Comparison of ENCODE assay signal across 12 cellular contexts in the genomic region with DNA sequence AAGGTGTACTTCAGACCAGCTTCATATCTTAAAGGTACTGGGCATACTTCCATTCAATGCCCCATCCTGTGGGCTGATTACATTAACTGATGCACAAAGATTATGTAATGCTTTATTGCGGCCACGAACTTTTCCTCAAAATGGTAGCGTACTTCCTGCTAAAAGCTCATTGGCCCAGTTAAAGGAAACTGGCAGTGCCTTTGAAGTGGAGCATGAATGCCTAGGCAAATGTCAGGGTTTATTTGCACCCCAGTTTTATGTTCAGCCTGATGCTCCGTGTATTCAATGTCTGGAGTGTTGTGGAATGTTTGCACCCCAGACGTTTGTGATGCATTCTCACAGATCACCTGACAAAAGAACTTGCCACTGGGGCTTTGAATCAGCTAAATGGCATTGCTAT. TPM values are rescaled to one million over a fixed set of nuclear protein-coding genes. Genes with fewer than 3 reads are reported as not detected.
DNase-seq lines count a peak whose midpoint lies in the region; TF ChIP-seq lines count a peak whose summit lies in the region.
"Had no signal": no experiment of that assay in that cellular context is flagged by ENCODE, and none has a peak within 500 bp of the region (broad histone marks: within the 10 kb centered on the region; RNA-seq: fewer than 3 reads in every experiment).

No MANE protein-coding gene starts in this region.

- H3K27ac Mint-ChIP-seq in Calu3 (ENCODE audit: unreplicated experiment) (peak overlapping the region; percentile 99), endothelial cell (ENCODE audit: unreplicated experiment) (no peak overlapping the region), nephron progenitor cell (no peak overlapping the region)
- H3K27ac Mint-ChIP-seq: activated naive CD4-positive, alpha-beta T cell treated with anti-CD3 and anti-CD28 coated beads for 36 hours had no signal

- no peaks in the 10 kb centered on the region for H3K9me3 ChIP-seq in WERI-Rb-1 (ENCODE audit: severe bottlenecking)
- H3K9me3 ChIP-seq: Caco-2 had no signal

- DNase-seq in Calu3 (no peak), MV-4-11 (lab: John Stamatoyannopoulos, UW) (peak; percentile 35), endothelial cell (ENCODE audit: low spot score) (no peak), nephron progenitor cell (no peak), WERI-Rb-1 (no peak), midbrain (lab: John Stamatoyannopoulos, UW) (no peak), NCI-H2107 treated with DMSO at 0.1 percent for 48 hours (lab: John Stamatoyannopoulos, UW; ENCODE audit: unreplicated experiment) (no peak), NCI-H1105 (lab: John Stamatoyannopoulos, UW) (no peak)
- DNase-seq: activated naive CD4-positive, alpha-beta T cell treated with anti-CD3 and anti-CD28 coated beads for 36 hours; Caco-2; effector CD4-positive, alpha-beta T cell; NCI-H1105 treated with DMSO at 0.1 percent for 48 hours had no signal

- H3K9me3 Mint-ChIP-seq in Calu3 (ENCODE audit: low read depth, unreplicated experiment): peaks cover 2% of the 10 kb centered on the region
- no peaks in the 10 kb centered on the region for H3K9me3 Mint-ChIP-seq in endothelial cell (ENCODE audit: unreplicated experiment)
- H3K9me3 Mint-ChIP-seq in nephron progenitor cell: peaks cover 36% of the 10 kb centered on the region

- H3K4me1 Mint-ChIP-seq in Calu3 (ENCODE audit: low read depth, unreplicated experiment): peaks cover 49% of the 10 kb centered on the region
- peaks cover 36% of the 10 kb centered on the region for H3K4me1 Mint-ChIP-seq in endothelial cell (ENCODE audit: unreplicated experiment)
- peaks cover 52% of the 10 kb centered on the region for H3K4me1 Mint-ChIP-seq in nephron progenitor cell

- H3K36me3 Mint-ChIP-seq in Calu3 (ENCODE audit: insufficient read depth, unreplicated experiment): peaks cover 98% of the 10 kb centered on the region
- peaks cover 37% of the 10 kb centered on the region for H3K36me3 Mint-ChIP-seq in endothelial cell (ENCODE audit: low read depth, unreplicated experiment)
- H3K36me3 Mint-ChIP-seq in nephron progenitor cell (ENCODE audit: low read depth): peaks cover 61% of the 10 kb centered on the region

- TF ChIP-seq CTCF in Calu3 (IDR thresholded peaks at IDR 0.05; ENCODE audit: unreplicated experiment): no peak
- no peak for TF ChIP-seq CTCF in endothelial cell (IDR thresholded peaks at IDR 0.05; ENCODE audit: unreplicated experiment)
- no peak for TF ChIP-seq CTCF in nephron progenitor cell (IDR thresholded peaks at IDR 0.05)
- no peak for TF ChIP-seq CTCF in WERI-Rb-1 (IDR thresholded peaks at IDR 0.05; ENCODE audit: low read depth, low read length)

- no peaks in the 10 kb centered on the region for H3K27me3 ChIP-seq in WERI-Rb-1 (ENCODE audit: insufficient read depth, low read depth, severe bottlenecking)

- no peaks in the 10 kb centered on the region for H3K27me3 Mint-ChIP-seq in Calu3 (ENCODE audit: unreplicated experiment)
- peaks cover 14% of the 10 kb centered on the region for H3K27me3 Mint-ChIP-seq in endothelial cell (ENCODE audit: unreplicated experiment)
- H3K27me3 Mint-ChIP-seq in nephron progenitor cell (ENCODE audit: low read depth, poor library complexity): no peaks in the 10 kb centered on the region

- no peak overlapping the region for H3K4me3 ChIP-seq in WERI-Rb-1 (ENCODE audit: low read depth, low read length)

- H3K4me3 Mint-ChIP-seq in Calu3 (ENCODE audit: low read depth, unreplicated experiment): peak overlapping the region; percentile 98
- peak overlapping the region; percentile 56 for H3K4me3 Mint-ChIP-seq in endothelial cell (ENCODE audit: unreplicated experiment)
- H3K4me3 Mint-ChIP-seq in nephron progenitor cell: peak overlapping the region; percentile 67
- H3K4me3 Mint-ChIP-seq: activated naive CD4-positive, alpha-beta T cell treated with anti-CD3 and anti-CD28 coated beads for 36 hours had no signal

- intact Hi-C loops in Calu3 (cut with micrococcal nuclease; ENCODE audit: unreplicated experiment): no loop called here

- H3K27ac ChIP-seq in WERI-Rb-1: no peak overlapping the region

- BruUV-seq in Calu3 (replicated peaks; lab: Mats Ljungman, UMichigan): no TSS peak

- peaks cover 59% of the 10 kb centered on the region for H3K36me3 ChIP-seq in WERI-Rb-1

- CTCF ChIA-PET in Calu3 (lab: Charles Lee): interaction anchor here (0.6 kb wide), 1 partner anchor 51 kb away, joined by 3 read pairs; no protein-coding TSS in a partner anchor

RNA-seq across cellular contexts. Expression of gene SKIL, which starts 3.4 kb away (rescaled TPM):
- 184 and 265 TPM in 2 replicates for total RNA-seq in Calu3 (2022)
- 89.0 TPM for total RNA-seq in endothelial cell (ENCODE audit: unreplicated experiment)

RNA-seq across cellular contexts. Expression of gene CLDN11, which starts 57.8 kb away (rescaled TPM):
- total RNA-seq in Calu3 (2022) (5.1 and 8.7 TPM in 2 replicates), endothelial cell (ENCODE audit: unreplicated experiment) (1.8 TPM)
- total RNA-seq: activated naive CD4-positive, alpha-beta T cell treated with anti-CD3 and anti-CD28 coated beads for 36 hours had no signal
